In genomic region chr2:226837787-226838603, GRCh38 we compare ENCODE assay signal across 2 cellular contexts.
TF ChIP-seq lines count a peak whose summit lies in the region.

No MANE protein-coding gene starts in this region.

TF ChIP-seq in GM23338, 12 proteins besides CTCF, POLR2A, EP300 and RAD21 (continued from another document):
- TF ChIP-seq ZNF462 (CRISPR knock-in tag; IDR thresholded peaks at IDR 0.05) (no peak), ZNF331 (CRISPR knock-in tag; IDR thresholded peaks at IDR 0.05; ENCODE audit: low read depth) (no peak), REST (IDR thresholded peaks at IDR 0.05; ENCODE audit: unreplicated experiment) (no peak), CREB1 (CRISPR knock-in tag; IDR thresholded peaks at IDR 0.05; ENCODE audit: low read depth) (no peak), STAT1 (IDR thresholded peaks at IDR 0.05; ENCODE audit: unreplicated experiment) (no peak), ETS1 (IDR thresholded peaks at IDR 0.05) (no peak), NANOG (IDR thresholded peaks at IDR 0.05; ENCODE audit: borderline replicate concordance) (no peak), JUNB (IDR thresholded peaks at IDR 0.05; ENCODE audit: unreplicated experiment) (no peak)

TF ChIP-seq in WTC11, 78 proteins besides CTCF, POLR2A, EP300 and RAD21 (continued from another document):
- TF ChIP-seq, protein P1, sequence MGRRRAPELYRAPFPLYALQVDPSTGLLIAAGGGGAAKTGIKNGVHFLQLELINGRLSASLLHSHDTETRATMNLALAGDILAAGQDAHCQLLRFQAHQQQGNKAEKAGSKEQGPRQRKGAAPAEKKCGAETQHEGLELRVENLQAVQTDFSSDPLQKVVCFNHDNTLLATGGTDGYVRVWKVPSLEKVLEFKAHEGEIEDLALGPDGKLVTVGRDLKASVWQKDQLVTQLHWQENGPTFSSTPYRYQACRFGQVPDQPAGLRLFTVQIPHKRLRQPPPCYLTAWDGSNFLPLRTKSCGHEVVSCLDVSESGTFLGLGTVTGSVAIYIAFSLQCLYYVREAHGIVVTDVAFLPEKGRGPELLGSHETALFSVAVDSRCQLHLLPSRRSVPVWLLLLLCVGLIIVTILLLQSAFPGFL (CRISPR knock-in tag; IDR thresholded peaks at IDR 0.05; ENCODE audit: borderline replicate concordance) = no peak
- TF ChIP-seq MLX (CRISPR knock-in tag; IDR thresholded peaks at IDR 0.05) = no peak
- TF ChIP-seq TEAD1 (CRISPR knock-in tag; IDR thresholded peaks at IDR 0.05) = no peak
- no peak for TF ChIP-seq CREM (CRISPR knock-in tag; IDR thresholded peaks at IDR 0.05)
- no peak for TF ChIP-seq ZNF232 (CRISPR knock-in tag; IDR thresholded peaks at IDR 0.05)
- TF ChIP-seq TCF7 (CRISPR knock-in tag; IDR thresholded peaks at IDR 0.05; ENCODE audit: low read depth) = no peak
- no peak for TF ChIP-seq FOXP4 (CRISPR knock-in tag; IDR thresholded peaks at IDR 0.05)
- TF ChIP-seq, protein P2, sequence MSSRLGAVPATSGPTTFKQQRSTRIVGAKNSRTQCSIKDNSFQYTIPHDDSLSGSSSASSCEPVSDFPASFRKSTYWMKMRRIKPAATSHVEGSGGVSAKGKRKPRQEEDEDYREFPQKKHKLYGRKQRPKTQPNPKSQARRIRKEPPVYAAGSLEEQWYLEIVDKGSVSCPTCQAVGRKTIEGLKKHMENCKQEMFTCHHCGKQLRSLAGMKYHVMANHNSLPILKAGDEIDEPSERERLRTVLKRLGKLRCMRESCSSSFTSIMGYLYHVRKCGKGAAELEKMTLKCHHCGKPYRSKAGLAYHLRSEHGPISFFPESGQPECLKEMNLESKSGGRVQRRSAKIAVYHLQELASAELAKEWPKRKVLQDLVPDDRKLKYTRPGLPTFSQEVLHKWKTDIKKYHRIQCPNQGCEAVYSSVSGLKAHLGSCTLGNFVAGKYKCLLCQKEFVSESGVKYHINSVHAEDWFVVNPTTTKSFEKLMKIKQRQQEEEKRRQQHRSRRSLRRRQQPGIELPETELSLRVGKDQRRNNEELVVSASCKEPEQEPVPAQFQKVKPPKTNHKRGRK (CRISPR knock-in tag; IDR thresholded peaks at IDR 0.05; ENCODE audit: borderline replicate concordance) = no peak
- no peak for TF ChIP-seq GTF2I (CRISPR knock-in tag; conservative IDR thresholded peaks at IDR 0.05)
- no peak for TF ChIP-seq FOXK1 (CRISPR knock-in tag; IDR thresholded peaks at IDR 0.05)
- no peak for TF ChIP-seq RELA (CRISPR knock-in tag; IDR thresholded peaks at IDR 0.05; ENCODE audit: borderline replicate concordance)
- TF ChIP-seq SOX15 (CRISPR knock-in tag; IDR thresholded peaks at IDR 0.05) = no peak
